In genomic region chr2:38603402-38604265, GRCh38 we compare ENCODE assay signal across 1 cellular context.
TF ChIP-seq lines count a peak whose summit lies in the region.

No MANE protein-coding gene starts in this region.

TF ChIP-seq in K562, 482 proteins besides CTCF, POLR2A, EP300 and RAD21 (continued from another document and continues in another):
- TF ChIP-seq, protein P1, sequence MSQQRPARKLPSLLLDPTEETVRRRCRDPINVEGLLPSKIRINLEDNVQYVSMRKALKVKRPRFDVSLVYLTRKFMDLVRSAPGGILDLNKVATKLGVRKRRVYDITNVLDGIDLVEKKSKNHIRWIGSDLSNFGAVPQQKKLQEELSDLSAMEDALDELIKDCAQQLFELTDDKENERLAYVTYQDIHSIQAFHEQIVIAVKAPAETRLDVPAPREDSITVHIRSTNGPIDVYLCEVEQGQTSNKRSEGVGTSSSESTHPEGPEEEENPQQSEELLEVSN (IDR thresholded peaks at IDR 0.05; ENCODE audit: borderline replicate concordance in 1 of 2, extremely low read depth in 1 of 2, insufficient read depth in 1 of 2, insufficient read length in 1 of 2, low read depth in 1 of 2, low read length in 1 of 2, poor library complexity in 1 of 2, severe bottlenecking in 1 of 2): peak; percentile 85 to 90
- TF ChIP-seq PTRF (tag; IDR thresholded peaks at IDR 0.05) (no peak), CCNT2 (IDR thresholded peaks at IDR 0.05; ENCODE audit: borderline replicate concordance, extremely low read depth, insufficient read length, low read depth, low read length) (peak; percentile 74), TCF3 (CRISPR knock-in tag; IDR thresholded peaks at IDR 0.05) (no peak), EZH2 (IDR thresholded peaks at IDR 0.05; ENCODE audit: borderline replicate concordance, low read depth, low read length) (no peak), ILK (tag; IDR thresholded peaks at IDR 0.05; ENCODE audit: borderline replicate concordance, low read depth) (no peak), ASH1L (IDR thresholded peaks at IDR 0.05; ENCODE audit: borderline replicate concordance, low read depth, partially characterized antibody) (no peak), RBM34 (IDR thresholded peaks at IDR 0.05; ENCODE audit: borderline replicate concordance, insufficient read depth, low read length) (no peak), BMI1 (IDR thresholded peaks at IDR 0.05; ENCODE audit: low read length) (no peak), NR2C2 (CRISPR knock-in tag; IDR thresholded peaks at IDR 0.05) (peak; percentile 63; the same call in 1 of the 2 replicates), NR2C2 (tag; IDR thresholded peaks at IDR 0.05) (peak; percentile 54), HDAC2 (IDR thresholded peaks at IDR 0.05) (peak; percentile 55; the same call in 1 of the 2 replicates), ZKSCAN3 (CRISPR knock-in tag; IDR thresholded peaks at IDR 0.05) (no peak), POLR2AphosphoS5 (IDR thresholded peaks at IDR 0.05; ENCODE audit: control insufficient read depth, insufficient read depth, low read depth, low read length) (no peak), MAZ (CRISPR knock-in tag; conservative IDR thresholded peaks at IDR 0.05 in 1 of 2, IDR thresholded peaks at IDR 0.05 in 1 of 2) (no peak), ZNF263 (CRISPR knock-in tag; IDR thresholded peaks at IDR 0.05; ENCODE audit: borderline replicate concordance) (no peak), EP400 (IDR thresholded peaks at IDR 0.05) (peak; percentile 46; the same call in 1 of the 2 replicates), ZNF282 (CRISPR knock-in tag; IDR thresholded peaks at IDR 0.05) (no peak), MAFG (tag; conservative IDR thresholded peaks at IDR 0.05) (no peak), DNMT1 (IDR thresholded peaks at IDR 0.05) (no peak), KLF10 (CRISPR knock-in tag; IDR thresholded peaks at IDR 0.05) (no peak), ZNF384 (IDR thresholded peaks at IDR 0.05; ENCODE audit: low read depth, low read length) (0 out of 2 replicates have a peak, but pooled peaks have one; percentile 31), MYNN (IDR thresholded peaks at IDR 0.05) (no peak; the same call in 1 of the 2 replicates), MYNN (CRISPR knock-in tag; IDR thresholded peaks at IDR 0.05) (no peak), ATF6 (CRISPR knock-in tag; IDR thresholded peaks at IDR 0.05) (no peak), ARID3B (CRISPR knock-in tag; IDR thresholded peaks at IDR 0.05; ENCODE audit: borderline replicate concordance) (no peak), BRCA1 (IDR thresholded peaks at IDR 0.05) (no peak), BRCA1 (CRISPR knock-in tag; IDR thresholded peaks at IDR 0.05) (no peak), POLR3A (IDR thresholded peaks at IDR 0.05; ENCODE audit: borderline replicate concordance, extremely low read depth, insufficient read depth, insufficient read length) (no peak), UBTF (IDR thresholded peaks at IDR 0.05; ENCODE audit: borderline replicate concordance in 1 of 2, low read depth in 2 of 2, low read length in 2 of 2) (no peak), CCAR2 (IDR thresholded peaks at IDR 0.05; ENCODE audit: low read depth, low read length) (no peak), EHMT2 (IDR thresholded peaks at IDR 0.05) (peak; percentile 91), ARID2 (IDR thresholded peaks at IDR 0.05) (peak; percentile 56; the same call in 1 of the 2 replicates), SMARCC2 (IDR thresholded peaks at IDR 0.05; ENCODE audit: low read depth) (0 out of 2 replicates have a peak, but pooled peaks have one; percentile 40), NELFE (IDR thresholded peaks at IDR 0.05; ENCODE audit: insufficient read depth, insufficient read length) (no peak), PURB (CRISPR knock-in tag; IDR thresholded peaks at IDR 0.05; ENCODE audit: low read depth) (no peak), MCM5 (IDR thresholded peaks at IDR 0.05; ENCODE audit: low read depth) (no peak), MTA3 (IDR thresholded peaks at IDR 0.05; ENCODE audit: borderline replicate concordance) (no peak), CBX5 (IDR thresholded peaks at IDR 0.05; ENCODE audit: borderline replicate concordance, low read depth) (0 out of 2 replicates have a peak, but pooled peaks have one; percentile 69), ZNF175 (CRISPR knock-in tag; IDR thresholded peaks at IDR 0.05; ENCODE audit: low read depth) (no peak), POLR2H (tag; IDR thresholded peaks at IDR 0.05; ENCODE audit: low read depth) (no peak), MBD2 (IDR thresholded peaks at IDR 0.05; ENCODE audit: borderline replicate concordance, low read depth) (no peak), IRF2 (CRISPR knock-in tag; IDR thresholded peaks at IDR 0.05) (no peak), HCFC1 (IDR thresholded peaks at IDR 0.05; ENCODE audit: low read depth, low read length) (peak; percentile 30), ZNF431 (CRISPR knock-in tag; IDR thresholded peaks at IDR 0.05) (no peak), MLLT1 (IDR thresholded peaks at IDR 0.05) (no peak), PCBP1 (IDR thresholded peaks at IDR 0.05; ENCODE audit: low read depth, low read length, poor library complexity, severe bottlenecking) (no peak), BACH1 (tag; IDR thresholded peaks at IDR 0.05) (no peak), ZFP36 (IDR thresholded peaks at IDR 0.05; ENCODE audit: low read depth, low read length, partially characterized antibody) (no peak), NCOA2 (IDR thresholded peaks at IDR 0.05; ENCODE audit: partially characterized antibody in 2 of 2) (no peak)
- TF ChIP-seq, protein P2, sequence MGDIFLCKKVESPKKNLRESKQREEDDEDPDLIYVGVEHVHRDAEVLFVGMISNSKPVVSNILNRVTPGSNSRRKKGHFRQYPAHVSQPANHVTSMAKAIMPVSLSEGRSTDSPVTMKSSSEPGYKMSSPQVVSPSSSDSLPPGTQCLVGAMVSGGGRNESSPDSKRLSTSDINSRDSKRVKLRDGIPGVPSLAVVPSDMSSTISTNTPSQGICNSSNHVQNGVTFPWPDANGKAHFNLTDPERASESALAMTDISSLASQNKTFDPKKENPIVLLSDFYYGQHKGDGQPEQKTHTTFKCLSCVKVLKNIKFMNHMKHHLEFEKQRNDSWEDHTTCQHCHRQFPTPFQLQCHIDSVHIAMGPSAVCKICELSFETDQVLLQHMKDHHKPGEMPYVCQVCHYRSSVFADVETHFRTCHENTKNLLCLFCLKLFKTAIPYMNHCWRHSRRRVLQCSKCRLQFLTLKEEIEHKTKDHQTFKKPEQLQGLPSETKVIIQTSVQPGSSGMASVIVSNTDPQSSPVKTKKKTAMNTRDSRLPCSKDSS (IDR thresholded peaks at IDR 0.05; ENCODE audit: low read depth, partially characterized antibody): no peak
- TF ChIP-seq, protein P3, sequence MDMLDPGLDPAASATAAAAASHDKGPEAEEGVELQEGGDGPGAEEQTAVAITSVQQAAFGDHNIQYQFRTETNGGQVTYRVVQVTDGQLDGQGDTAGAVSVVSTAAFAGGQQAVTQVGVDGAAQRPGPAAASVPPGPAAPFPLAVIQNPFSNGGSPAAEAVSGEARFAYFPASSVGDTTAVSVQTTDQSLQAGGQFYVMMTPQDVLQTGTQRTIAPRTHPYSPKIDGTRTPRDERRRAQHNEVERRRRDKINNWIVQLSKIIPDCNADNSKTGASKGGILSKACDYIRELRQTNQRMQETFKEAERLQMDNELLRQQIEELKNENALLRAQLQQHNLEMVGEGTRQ (CRISPR knock-in tag; IDR thresholded peaks at IDR 0.05): no peak
- TF ChIP-seq, protein P4, sequence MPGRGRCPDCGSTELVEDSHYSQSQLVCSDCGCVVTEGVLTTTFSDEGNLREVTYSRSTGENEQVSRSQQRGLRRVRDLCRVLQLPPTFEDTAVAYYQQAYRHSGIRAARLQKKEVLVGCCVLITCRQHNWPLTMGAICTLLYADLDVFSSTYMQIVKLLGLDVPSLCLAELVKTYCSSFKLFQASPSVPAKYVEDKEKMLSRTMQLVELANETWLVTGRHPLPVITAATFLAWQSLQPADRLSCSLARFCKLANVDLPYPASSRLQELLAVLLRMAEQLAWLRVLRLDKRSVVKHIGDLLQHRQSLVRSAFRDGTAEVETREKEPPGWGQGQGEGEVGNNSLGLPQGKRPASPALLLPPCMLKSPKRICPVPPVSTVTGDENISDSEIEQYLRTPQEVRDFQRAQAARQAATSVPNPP (IDR thresholded peaks at IDR 0.05; ENCODE audit: borderline replicate concordance, insufficient read depth, insufficient read length): no peak
- TF ChIP-seq, protein P5, sequence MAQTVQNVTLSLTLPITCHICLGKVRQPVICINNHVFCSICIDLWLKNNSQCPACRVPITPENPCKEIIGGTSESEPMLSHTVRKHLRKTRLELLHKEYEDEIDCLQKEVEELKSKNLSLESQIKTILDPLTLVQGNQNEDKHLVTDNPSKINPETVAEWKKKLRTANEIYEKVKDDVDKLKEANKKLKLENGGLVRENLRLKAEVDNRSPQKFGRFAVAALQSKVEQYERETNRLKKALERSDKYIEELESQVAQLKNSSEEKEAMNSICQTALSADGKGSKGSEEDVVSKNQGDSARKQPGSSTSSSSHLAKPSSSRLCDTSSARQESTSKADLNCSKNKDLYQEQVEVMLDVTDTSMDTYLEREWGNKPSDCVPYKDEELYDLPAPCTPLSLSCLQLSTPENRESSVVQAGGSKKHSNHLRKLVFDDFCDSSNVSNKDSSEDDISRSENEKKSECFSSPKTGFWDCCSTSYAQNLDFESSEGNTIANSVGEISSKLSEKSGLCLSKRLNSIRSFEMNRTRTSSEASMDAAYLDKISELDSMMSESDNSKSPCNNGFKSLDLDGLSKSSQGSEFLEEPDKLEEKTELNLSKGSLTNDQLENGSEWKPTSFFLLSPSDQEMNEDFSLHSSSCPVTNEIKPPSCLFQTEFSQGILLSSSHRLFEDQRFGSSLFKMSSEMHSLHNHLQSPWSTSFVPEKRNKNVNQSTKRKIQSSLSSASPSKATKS (CRISPR knock-in tag; IDR thresholded peaks at IDR 0.05): no peak
- TF ChIP-seq, protein P6, sequence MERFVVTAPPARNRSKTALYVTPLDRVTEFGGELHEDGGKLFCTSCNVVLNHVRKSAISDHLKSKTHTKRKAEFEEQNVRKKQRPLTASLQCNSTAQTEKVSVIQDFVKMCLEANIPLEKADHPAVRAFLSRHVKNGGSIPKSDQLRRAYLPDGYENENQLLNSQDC (CRISPR knock-in tag; IDR thresholded peaks at IDR 0.05): no peak
- TF ChIP-seq, protein P7, sequence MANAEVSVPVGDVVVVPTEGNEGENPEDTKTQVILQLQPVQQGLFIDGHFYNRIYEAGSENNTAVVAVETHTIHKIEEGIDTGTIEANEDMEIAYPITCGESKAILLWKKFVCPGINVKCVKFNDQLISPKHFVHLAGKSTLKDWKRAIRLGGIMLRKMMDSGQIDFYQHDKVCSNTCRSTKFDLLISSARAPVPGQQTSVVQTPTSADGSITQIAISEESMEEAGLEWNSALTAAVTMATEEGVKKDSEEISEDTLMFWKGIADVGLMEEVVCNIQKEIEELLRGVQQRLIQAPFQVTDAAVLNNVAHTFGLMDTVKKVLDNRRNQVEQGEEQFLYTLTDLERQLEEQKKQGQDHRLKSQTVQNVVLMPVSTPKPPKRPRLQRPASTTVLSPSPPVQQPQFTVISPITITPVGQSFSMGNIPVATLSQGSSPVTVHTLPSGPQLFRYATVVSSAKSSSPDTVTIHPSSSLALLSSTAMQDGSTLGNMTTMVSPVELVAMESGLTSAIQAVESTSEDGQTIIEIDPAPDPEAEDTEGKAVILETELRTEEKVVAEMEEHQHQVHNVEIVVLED (CRISPR knock-in tag; IDR thresholded peaks at IDR 0.05): no peak
